In genomic region chr7:47266131-47266706, GRCh38 we compare ENCODE assay signal across 1 cellular context.
TF ChIP-seq lines count a peak whose summit lies in the region.

No MANE protein-coding gene starts in this region.

TF ChIP-seq in HepG2, 621 proteins besides CTCF, POLR2A, EP300 and RAD21 (continued from another document and continues in another):
- TF ChIP-seq PREB (CRISPR knock-in tag; IDR thresholded peaks at IDR 0.05) (no peak), ZNF747 (CRISPR knock-in tag; IDR thresholded peaks at IDR 0.05; ENCODE audit: borderline replicate concordance) (no peak), ZKSCAN1 (IDR thresholded peaks at IDR 0.05; ENCODE audit: low read length) (no peak), SIN3A (IDR thresholded peaks at IDR 0.05; ENCODE audit: borderline replicate concordance, low read depth, low read length) (no peak), ZNF577 (CRISPR knock-in tag; IDR thresholded peaks at IDR 0.05; ENCODE audit: borderline replicate concordance, low read depth) (no peak), ATF2 (CRISPR knock-in tag; IDR thresholded peaks at IDR 0.05) (peak; percentile 32; the same call in 1 of the 2 replicates), NCOA1 (CRISPR knock-in tag; IDR thresholded peaks at IDR 0.05) (no peak), ZNF75D (CRISPR knock-in tag; IDR thresholded peaks at IDR 0.05; ENCODE audit: borderline replicate concordance) (no peak), ZNF33A (CRISPR knock-in tag; IDR thresholded peaks at IDR 0.05; ENCODE audit: borderline replicate concordance) (no peak), BRF2 (CRISPR knock-in tag; IDR thresholded peaks at IDR 0.05) (no peak), ZNF431 (CRISPR knock-in tag; IDR thresholded peaks at IDR 0.05; ENCODE audit: borderline replicate concordance, low read depth) (no peak), SMC3 (IDR thresholded peaks at IDR 0.05; ENCODE audit: low read length) (peak; percentile 87), CBFB (CRISPR knock-in tag; IDR thresholded peaks at IDR 0.05) (no peak), JDP2 (CRISPR knock-in tag; IDR thresholded peaks at IDR 0.05; ENCODE audit: borderline replicate concordance) (no peak), GATAD2A (CRISPR knock-in tag; IDR thresholded peaks at IDR 0.05) (peak; percentile 54), IRF2 (CRISPR knock-in tag; IDR thresholded peaks at IDR 0.05) (no peak), ZHX2 (IDR thresholded peaks at IDR 0.05; ENCODE audit: low read depth) (no peak), ZHX2 (CRISPR knock-in tag; IDR thresholded peaks at IDR 0.05; ENCODE audit: borderline replicate concordance) (no peak), TRIM24 (CRISPR knock-in tag; IDR thresholded peaks at IDR 0.05) (no peak), HNRNPK (IDR thresholded peaks at IDR 0.05; ENCODE audit: low read depth, low read length, poor library complexity, severe bottlenecking) (no peak), EZH2 (conservative IDR thresholded peaks at IDR 0.05; ENCODE audit: low read depth, low read length) (no peak), NR2F6 (IDR thresholded peaks at IDR 0.05) (0 out of 2 replicates have a peak, but pooled peaks have one; percentile 28), NR2F6 (CRISPR knock-in tag; IDR thresholded peaks at IDR 0.05) (no peak), ZNF292 (CRISPR knock-in tag; IDR thresholded peaks at IDR 0.05; ENCODE audit: borderline replicate concordance, low read depth) (peak; percentile 17; the same call in 1 of the 2 replicates), MZF1 (CRISPR knock-in tag; IDR thresholded peaks at IDR 0.05; ENCODE audit: borderline replicate concordance) (no peak), DBP (CRISPR knock-in tag; IDR thresholded peaks at IDR 0.05; ENCODE audit: not compliant biosample characterization) (no peak), CCDC6 (CRISPR knock-in tag; IDR thresholded peaks at IDR 0.05) (peak; percentile 57; the same call in 1 of the 2 replicates), NFKB2 (CRISPR knock-in tag; IDR thresholded peaks at IDR 0.05; ENCODE audit: borderline replicate concordance) (no peak), ARNT (IDR thresholded peaks at IDR 0.05) (no peak), ZSCAN31 (CRISPR knock-in tag; IDR thresholded peaks at IDR 0.05; ENCODE audit: low read depth) (no peak), NCOR1 (IDR thresholded peaks at IDR 0.05; ENCODE audit: borderline replicate concordance, low read length) (no peak), RXRB (CRISPR knock-in tag; IDR thresholded peaks at IDR 0.05; ENCODE audit: borderline replicate concordance) (peak; percentile 86), KDM5A (IDR thresholded peaks at IDR 0.05; ENCODE audit: borderline replicate concordance, low read length) (no peak), SP5 (CRISPR knock-in tag; IDR thresholded peaks at IDR 0.05; ENCODE audit: borderline replicate concordance, low read depth) (no peak), ZNF576 (CRISPR knock-in tag; IDR thresholded peaks at IDR 0.05) (no peak), GLI4 (CRISPR knock-in tag; IDR thresholded peaks at IDR 0.05; ENCODE audit: borderline replicate concordance) (no peak), KDM2A (CRISPR knock-in tag; IDR thresholded peaks at IDR 0.05; ENCODE audit: borderline replicate concordance, low read depth) (0 out of 2 replicates have a peak, but pooled peaks have one; percentile 36), PHF21A (CRISPR knock-in tag; IDR thresholded peaks at IDR 0.05) (peak; percentile 59; the same call in 1 of the 2 replicates), ZNF451 (CRISPR knock-in tag; IDR thresholded peaks at IDR 0.05) (no peak), NR2F2 (IDR thresholded peaks at IDR 0.05; ENCODE audit: borderline replicate concordance, low read depth) (no peak), ISX (CRISPR knock-in tag; conservative IDR thresholded peaks at IDR 0.05) (no peak), ZFP41 (CRISPR knock-in tag; IDR thresholded peaks at IDR 0.05; ENCODE audit: borderline replicate concordance) (no peak), ZNF350 (CRISPR knock-in tag; IDR thresholded peaks at IDR 0.05; ENCODE audit: borderline replicate concordance, low read depth) (no peak), YY1 (IDR thresholded peaks at IDR 0.05; ENCODE audit: insufficient read depth, insufficient replicate concordance, low read depth, low read length) (no peak)
- TF ChIP-seq, protein P1, sequence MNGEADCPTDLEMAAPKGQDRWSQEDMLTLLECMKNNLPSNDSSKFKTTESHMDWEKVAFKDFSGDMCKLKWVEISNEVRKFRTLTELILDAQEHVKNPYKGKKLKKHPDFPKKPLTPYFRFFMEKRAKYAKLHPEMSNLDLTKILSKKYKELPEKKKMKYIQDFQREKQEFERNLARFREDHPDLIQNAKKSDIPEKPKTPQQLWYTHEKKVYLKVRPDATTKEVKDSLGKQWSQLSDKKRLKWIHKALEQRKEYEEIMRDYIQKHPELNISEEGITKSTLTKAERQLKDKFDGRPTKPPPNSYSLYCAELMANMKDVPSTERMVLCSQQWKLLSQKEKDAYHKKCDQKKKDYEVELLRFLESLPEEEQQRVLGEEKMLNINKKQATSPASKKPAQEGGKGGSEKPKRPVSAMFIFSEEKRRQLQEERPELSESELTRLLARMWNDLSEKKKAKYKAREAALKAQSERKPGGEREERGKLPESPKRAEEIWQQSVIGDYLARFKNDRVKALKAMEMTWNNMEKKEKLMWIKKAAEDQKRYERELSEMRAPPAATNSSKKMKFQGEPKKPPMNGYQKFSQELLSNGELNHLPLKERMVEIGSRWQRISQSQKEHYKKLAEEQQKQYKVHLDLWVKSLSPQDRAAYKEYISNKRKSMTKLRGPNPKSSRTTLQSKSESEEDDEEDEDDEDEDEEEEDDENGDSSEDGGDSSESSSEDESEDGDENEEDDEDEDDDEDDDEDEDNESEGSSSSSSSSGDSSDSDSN (CRISPR knock-in tag; IDR thresholded peaks at IDR 0.05), result 0 out of 2 replicates have a peak, but pooled peaks have one; percentile 35
- TF ChIP-seq, protein P2, sequence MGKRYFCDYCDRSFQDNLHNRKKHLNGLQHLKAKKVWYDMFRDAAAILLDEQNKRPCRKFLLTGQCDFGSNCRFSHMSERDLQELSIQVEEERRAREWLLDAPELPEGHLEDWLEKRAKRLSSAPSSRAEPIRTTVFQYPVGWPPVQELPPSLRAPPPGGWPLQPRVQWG (CRISPR knock-in tag; IDR thresholded peaks at IDR 0.05; ENCODE audit: borderline replicate concordance, low read depth), result no peak
- TF ChIP-seq, protein P3, sequence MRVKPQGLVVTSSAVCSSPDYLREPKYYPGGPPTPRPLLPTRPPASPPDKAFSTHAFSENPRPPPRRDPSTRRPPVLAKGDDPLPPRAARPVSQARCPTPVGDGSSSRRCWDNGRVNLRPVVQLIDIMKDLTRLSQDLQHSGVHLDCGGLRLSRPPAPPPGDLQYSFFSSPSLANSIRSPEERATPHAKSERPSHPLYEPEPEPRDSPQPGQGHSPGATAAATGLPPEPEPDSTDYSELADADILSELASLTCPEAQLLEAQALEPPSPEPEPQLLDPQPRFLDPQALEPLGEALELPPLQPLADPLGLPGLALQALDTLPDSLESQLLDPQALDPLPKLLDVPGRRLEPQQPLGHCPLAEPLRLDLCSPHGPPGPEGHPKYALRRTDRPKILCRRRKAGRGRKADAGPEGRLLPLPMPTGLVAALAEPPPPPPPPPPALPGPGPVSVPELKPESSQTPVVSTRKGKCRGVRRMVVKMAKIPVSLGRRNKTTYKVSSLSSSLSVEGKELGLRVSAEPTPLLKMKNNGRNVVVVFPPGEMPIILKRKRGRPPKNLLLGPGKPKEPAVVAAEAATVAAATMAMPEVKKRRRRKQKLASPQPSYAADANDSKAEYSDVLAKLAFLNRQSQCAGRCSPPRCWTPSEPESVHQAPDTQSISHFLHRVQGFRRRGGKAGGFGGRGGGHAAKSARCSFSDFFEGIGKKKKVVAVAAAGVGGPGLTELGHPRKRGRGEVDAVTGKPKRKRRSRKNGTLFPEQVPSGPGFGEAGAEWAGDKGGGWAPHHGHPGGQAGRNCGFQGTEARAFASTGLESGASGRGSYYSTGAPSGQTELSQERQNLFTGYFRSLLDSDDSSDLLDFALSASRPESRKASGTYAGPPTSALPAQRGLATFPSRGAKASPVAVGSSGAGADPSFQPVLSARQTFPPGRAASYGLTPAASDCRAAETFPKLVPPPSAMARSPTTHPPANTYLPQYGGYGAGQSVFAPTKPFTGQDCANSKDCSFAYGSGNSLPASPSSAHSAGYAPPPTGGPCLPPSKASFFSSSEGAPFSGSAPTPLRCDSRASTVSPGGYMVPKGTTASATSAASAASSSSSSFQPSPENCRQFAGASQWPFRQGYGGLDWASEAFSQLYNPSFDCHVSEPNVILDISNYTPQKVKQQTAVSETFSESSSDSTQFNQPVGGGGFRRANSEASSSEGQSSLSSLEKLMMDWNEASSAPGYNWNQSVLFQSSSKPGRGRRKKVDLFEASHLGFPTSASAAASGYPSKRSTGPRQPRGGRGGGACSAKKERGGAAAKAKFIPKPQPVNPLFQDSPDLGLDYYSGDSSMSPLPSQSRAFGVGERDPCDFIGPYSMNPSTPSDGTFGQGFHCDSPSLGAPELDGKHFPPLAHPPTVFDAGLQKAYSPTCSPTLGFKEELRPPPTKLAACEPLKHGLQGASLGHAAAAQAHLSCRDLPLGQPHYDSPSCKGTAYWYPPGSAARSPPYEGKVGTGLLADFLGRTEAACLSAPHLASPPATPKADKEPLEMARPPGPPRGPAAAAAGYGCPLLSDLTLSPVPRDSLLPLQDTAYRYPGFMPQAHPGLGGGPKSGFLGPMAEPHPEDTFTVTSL (CRISPR knock-in tag; IDR thresholded peaks at IDR 0.05; ENCODE audit: borderline replicate concordance), result no peak
